14 cellular contexts compared by ENCODE assay signal in genomic region chr16:70770291-70770967, GRCh38. TPM values are rescaled to one million over a fixed set of nuclear protein-coding genes. Genes with fewer than 3 reads are reported as not detected.
DNase-seq lines count a peak whose midpoint lies in the region; ATAC-seq and TF ChIP-seq lines count a peak whose summit lies in the region.
"Had no signal": no experiment of that assay in that cellular context is flagged by ENCODE, and none has a peak within 500 bp of the region (broad histone marks: within the 10 kb centered on the region; RNA-seq: fewer than 3 reads in every experiment).

No MANE protein-coding gene starts in this region.

- CTCF ChIA-PET in CD4-positive, alpha-beta T cell (lab: Charles Lee) = interaction anchor here (0.9 to 1.7 kb wide), 4 partner anchors 8 to 116 kb away, joined by 3 to 5 read pairs (median 3); no protein-coding TSS in a partner anchor

- TF ChIP-seq POLR2A in right lobe of liver (IDR thresholded peaks at IDR 0.05) = no peak

- H3K27me3 Mint-ChIP-seq in CD4-positive, alpha-beta T cell = no peaks in the 10 kb centered on the region
- peaks cover 2% of the 10 kb centered on the region; the same call in 1 of the 2 replicates for H3K27me3 Mint-ChIP-seq in HFFc6 (ENCODE audit: insufficient read depth)
- H3K27me3 Mint-ChIP-seq: activated naive CD4-positive, alpha-beta T cell treated with anti-CD3 and anti-CD28 coated beads, Interleukin-2, amount 50 U/mL, for 24 hours had no signal

- no peak overlapping the region for H3K27ac Mint-ChIP-seq in CD4-positive, alpha-beta T cell
- peak overlapping the region; percentile 44 for H3K27ac Mint-ChIP-seq in HFFc6
- H3K27ac Mint-ChIP-seq: activated naive CD4-positive, alpha-beta T cell treated with anti-CD3 and anti-CD28 coated beads, Interleukin-2, amount 50 U/mL, for 24 hours had no signal

- H3K27me3 ChIP-seq in CD4-positive, alpha-beta T cell (ENCODE audit: control insufficient read depth, insufficient read depth, low read length) = no peaks in the 10 kb centered on the region
- no peaks in the 10 kb centered on the region for H3K27me3 ChIP-seq in right lobe of liver
- H3K27me3 ChIP-seq: BLaER1 treated with 17β-estradiol and CSF1 and Interleukin-3, amounts not matched to agents 10 nM and 100 nM; pancreas; spleen; stomach had no signal

- DNase-seq in CD4-positive, alpha-beta T cell = no peak
- no peak for DNase-seq in HFFc6
- DNase-seq in cardiac fibroblast (ENCODE audit: low read depth in 2 of 2) = no peak
- DNase-seq in right lobe of liver = peak in 1 of 3 donors; percentile 50
- DNase-seq in UCSD-AML1 (lab: John Stamatoyannopoulos, UW; ENCODE audit: unreplicated experiment) = no peak
- DNase-seq in NCI-H1105 (lab: John Stamatoyannopoulos, UW) = no peak
- DNase-seq: NCI-H524 treated with DMSO at 0.1 percent for 48 hours, spleen had no signal

- no peaks in the 10 kb centered on the region for H3K9me3 Mint-ChIP-seq in CD4-positive, alpha-beta T cell
- H3K9me3 Mint-ChIP-seq in HFFc6 = no peaks in the 10 kb centered on the region
- H3K9me3 Mint-ChIP-seq: activated naive CD4-positive, alpha-beta T cell treated with anti-CD3 and anti-CD28 coated beads, Interleukin-2, amount 50 U/mL, for 24 hours had no signal

- H3K4me3 ChIP-seq in cardiac fibroblast (replicated peaks in 1 of 2; ENCODE audit: low read depth in 2 of 2, low read length in 2 of 2) (no peak overlapping the region), right lobe of liver (no peak overlapping the region)
- H3K4me3 ChIP-seq: BLaER1 treated with 17β-estradiol and CSF1 and Interleukin-3, amounts not matched to agents 10 nM and 100 nM; pancreas; spleen; stomach had no signal

- peaks cover 74% of the 10 kb centered on the region for H3K36me3 Mint-ChIP-seq in CD4-positive, alpha-beta T cell (ENCODE audit: low read depth)
- peaks cover 17% of the 10 kb centered on the region for H3K36me3 Mint-ChIP-seq in HFFc6 (ENCODE audit: low read depth)
- H3K36me3 Mint-ChIP-seq: activated naive CD4-positive, alpha-beta T cell treated with anti-CD3 and anti-CD28 coated beads, Interleukin-2, amount 50 U/mL, for 24 hours had no signal

- POLR2A ChIA-PET in CD4-positive, alpha-beta T cell (lab: Charles Lee) = interaction anchor here (2.0 to 2.4 kb wide), 2 partner anchors 33 to 36 kb away, joined by 7 to 22 read pairs; no protein-coding TSS in a partner anchor

- TF ChIP-seq CTCF in CD4-positive, alpha-beta T cell (IDR thresholded peaks at IDR 0.05) = no peak
- TF ChIP-seq CTCF in HFFc6 (IDR thresholded peaks at IDR 0.05) (no peak), cardiac fibroblast (IDR thresholded peaks at IDR 0.05; ENCODE audit: low read depth, low read length) (peak; percentile 4), right lobe of liver (IDR thresholded peaks at IDR 0.05) (no peak)

- H3K27ac ChIP-seq in CD4-positive, alpha-beta T cell (ENCODE audit: low read depth, low read length) = no peak overlapping the region
- H3K27ac ChIP-seq in right lobe of liver = no peak overlapping the region
- H3K27ac ChIP-seq: BLaER1 treated with 17β-estradiol and CSF1 and Interleukin-3, amounts not matched to agents 10 nM and 100 nM; pancreas; stomach had no signal

- no peak overlapping the region for H3K4me3 Mint-ChIP-seq in CD4-positive, alpha-beta T cell
- no peak overlapping the region for H3K4me3 Mint-ChIP-seq in HFFc6
- H3K4me3 Mint-ChIP-seq: activated naive CD4-positive, alpha-beta T cell treated with anti-CD3 and anti-CD28 coated beads, Interleukin-2, amount 50 U/mL, for 24 hours had no signal

- no peaks in the 10 kb centered on the region for H3K4me1 Mint-ChIP-seq in CD4-positive, alpha-beta T cell (ENCODE audit: low read depth)
- H3K4me1 Mint-ChIP-seq in HFFc6 (ENCODE audit: low read depth) = peaks cover 45% of the 10 kb centered on the region
- H3K4me1 Mint-ChIP-seq: activated naive CD4-positive, alpha-beta T cell treated with anti-CD3 and anti-CD28 coated beads, Interleukin-2, amount 50 U/mL, for 24 hours had no signal

- WGBS in right lobe of liver (ENCODE audit: insufficient coverage, low coverage, low lambda C conversion rate, missing lambda C conversion rate) = 71% methylated on average over 15 of the region's 16 CpGs

- no peaks in the 10 kb centered on the region for H3K9me3 ChIP-seq in CD4-positive, alpha-beta T cell (ENCODE audit: control insufficient read depth, low read length)
- no peaks in the 10 kb centered on the region for H3K9me3 ChIP-seq in right lobe of liver
- H3K9me3 ChIP-seq: BLaER1 treated with 17β-estradiol and CSF1 and Interleukin-3, amounts not matched to agents 10 nM and 100 nM; pancreas; spleen; stomach had no signal

- H3K4me1 ChIP-seq in right lobe of liver = peaks cover 0 to 11% (median 4%) of the 10 kb centered on the region in 4 donors
- H3K4me1 ChIP-seq: pancreas had no signal

- ATAC-seq in CD4-positive, alpha-beta T cell (ENCODE audit: poor library complexity) = peak; percentile 26
- ATAC-seq in right lobe of liver (peak; percentile 44 to 87 (median 80)), HG02938 (IDR thresholded peaks at IDR 0.05; ENCODE audit: unreplicated experiment) (no peak), HG03442 (IDR thresholded peaks at IDR 0.05; ENCODE audit: unreplicated experiment) (no peak)

- H3K36me3 ChIP-seq in right lobe of liver = peaks cover 0 to 14% (median 0%) of the 10 kb centered on the region in 4 donors

- intact Hi-C loops in CD4-positive, alpha-beta T cell (cut with DNase I, micrococcal nuclease) = loop anchor here (2.0 to 10.0 kb wide), 4 partner anchors 33 to 436 kb away; no protein-coding TSS in a partner anchor
- intact Hi-C loops in right lobe of liver (cut with DNase I) = no loop called here

RNA-seq across cellular contexts. Expression of gene VAC14, which starts 30.5 kb away (rescaled TPM):
- total RNA-seq in CD4-positive, alpha-beta T cell = 10 to 100 TPM; 23.0 to 23.6 TPM
- total RNA-seq in HFFc6 (2021; fragmentation: NEBNext Ultra II Directional; extraction: Animal tissue kit (Norgen Biotek cat#: 25700)) = 10 to 100 TPM; 34.5 to 45.5 (median 37.6) TPM
- total RNA-seq in right lobe of liver = 10 to 100 TPM; 14.3 to 40.2 (median 23.4) TPM

Comparison
In these comparisons a context has a peak if more than half of its experiments do, and no peak if none do; other contexts are left out.
1. ATAC-seq: peak in CD4-positive, alpha-beta T cell (single experiment) and right lobe of liver (4 of 4); none in HG02938 (single experiment) and HG03442 (single experiment).
2. intact Hi-C loops: an anchor here in CD4-positive, alpha-beta T cell (2.0 to 10.0 kb wide); none called in right lobe of liver.